23 cellular contexts compared by ENCODE assay signal in the genomic region with DNA sequence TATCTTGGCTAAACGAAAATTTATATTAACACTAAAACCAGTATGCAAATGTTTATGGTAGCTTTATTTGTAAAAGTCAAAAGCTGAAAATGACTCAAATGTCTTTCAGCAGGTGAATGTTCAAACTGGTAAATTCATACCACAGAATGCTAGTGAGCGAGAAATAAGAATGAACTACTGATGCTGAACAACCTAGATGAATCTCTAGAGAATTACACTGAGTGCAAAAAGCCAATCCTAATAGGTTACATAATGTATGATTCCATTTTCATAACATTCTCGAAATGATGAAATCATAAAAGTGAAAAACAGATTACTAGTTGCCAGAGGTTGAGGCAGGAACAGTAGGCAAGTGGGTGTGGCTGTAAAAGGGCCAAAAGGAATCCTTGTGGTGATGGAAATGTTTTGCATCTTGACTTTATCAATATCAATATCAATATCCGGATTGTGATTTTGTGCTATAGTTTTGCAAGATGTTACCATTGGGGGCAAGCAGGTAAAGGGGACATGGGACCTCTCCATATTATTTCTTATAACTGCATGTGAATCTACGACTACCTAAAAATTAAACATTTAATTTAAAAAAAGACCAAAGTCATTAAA. TPM values are rescaled to one million over a fixed set of nuclear protein-coding genes. Genes with fewer than 3 reads are reported as not detected.
A peak's percentile ranks its signal among the peaks of the same experiment; 100 is the strongest.
DNase-seq lines count a peak whose midpoint lies in the region; ATAC-seq and TF ChIP-seq lines count a peak whose summit lies in the region.
"Had no signal": no experiment of that assay in that cellular context is flagged by ENCODE, and none has a peak within 500 bp of the region (broad histone marks: within the 10 kb centered on the region; RNA-seq: fewer than 3 reads in every experiment).

No MANE protein-coding gene starts in this region.

- peak; percentile 30 for ATAC-seq in GM18907 (IDR thresholded peaks at IDR 0.05; ENCODE audit: unreplicated experiment)
- ATAC-seq in HG03175 (IDR thresholded peaks at IDR 0.05; ENCODE audit: unreplicated experiment), result peak; percentile 37
- no peak for ATAC-seq in HG02884 (IDR thresholded peaks at IDR 0.05; ENCODE audit: unreplicated experiment)
- ATAC-seq: activated CD4-positive, alpha-beta T cell treated with anti-CD3 and anti-CD28 coated beads for 36 hours; activated CD8-positive, alpha-beta memory T cell treated with anti-CD3 and anti-CD28 coated beads, Interleukin-2, amount 10 ng/mL, durations not matched to agents 7 days and 5 days; left colon had no signal

- TF ChIP-seq CTCF in A673 (conservative IDR thresholded peaks at IDR 0.05; ENCODE audit: low read depth, low read length) (no peak), spleen (IDR thresholded peaks at IDR 0.05 in 8 of 11, conservative IDR thresholded peaks at IDR 0.05 in 3 of 11) (no peak), MM.1S (IDR thresholded peaks at IDR 0.05; ENCODE audit: low read length) (no peak)

- H3K9me3 ChIP-seq in A673 (ENCODE audit: low read depth, low read length, poor library complexity, severe bottlenecking) (no peaks in the 10 kb centered on the region), SK-N-MC (ENCODE audit: low read depth, low read length) (no peaks in the 10 kb centered on the region), spleen (no peaks in the 10 kb centered on the region), MM.1S (replicated peaks; ENCODE audit: insufficient read depth, low read length) (no peaks in the 10 kb centered on the region)
- H3K9me3 ChIP-seq: sigmoid colon had no signal

- H3K27ac ChIP-seq in A673 (ENCODE audit: low read depth, low read length, poor library complexity, severe bottlenecking) (peak overlapping the region; percentile 73), SK-N-MC (peak overlapping the region; percentile 96), spleen (no peak overlapping the region), MM.1S (ENCODE audit: low read length) (no peak overlapping the region)
- H3K27ac ChIP-seq: parathyroid adenoma, sigmoid colon had no signal

- intact Hi-C loops in A673 (cut with micrococcal nuclease; ENCODE audit: unreplicated experiment) (no loop called here), spleen (cut with DNase I; ENCODE audit: low total_unique reads) (no loop called here)

- H3K4me2 ChIP-seq in MM.1S (ENCODE audit: low read depth, low read length), result no peak overlapping the region

- POLR2A ChIA-PET in A673 (lab: Charles Lee; ENCODE audit: low non-redundant PET), result interaction anchor here (0.6 kb wide), 1 partner anchor 1289 kb away, joined by 4 read pairs; no protein-coding TSS in a partner anchor

- H2AFZ ChIP-seq in MM.1S (ENCODE audit: low read length), result no peak overlapping the region
- H2AFZ ChIP-seq: parathyroid adenoma had no signal

- no peaks in the 10 kb centered on the region for H4K20me1 ChIP-seq in MM.1S (ENCODE audit: insufficient read depth, low read length)

- H3K4me1 ChIP-seq in A673 (ENCODE audit: insufficient read depth, low read length, poor library complexity, severe bottlenecking) (peaks cover 27% of the 10 kb centered on the region), spleen (peaks cover 0 to 50% (median 29%) of the 10 kb centered on the region in 6 donors), MM.1S (ENCODE audit: low read length) (no peaks in the 10 kb centered on the region)
- H3K4me1 ChIP-seq: parathyroid adenoma had no signal

- peaks cover 16% of the 10 kb centered on the region for H3F3A ChIP-seq in MM.1S (ENCODE audit: insufficient read depth, low read length)

- CTCF ChIA-PET in A673 (lab: Charles Lee), result no interaction called here

- no peaks in the 10 kb centered on the region for H3K79me2 ChIP-seq in MM.1S (ENCODE audit: low read length)
- H3K79me2 ChIP-seq: parathyroid adenoma had no signal

- 69 to 86% (median 78%) methylated on average over 5 of the region's 5 CpGs for whole genome bisulfite sequencing in spleen, 5 donors

- H3K4me3 ChIP-seq in A673 (ENCODE audit: low read depth, low read length, poor library complexity, severe bottlenecking), result no peak overlapping the region
- no peak overlapping the region for H3K4me3 ChIP-seq in SK-N-MC
- H3K4me3 ChIP-seq in spleen, result no peak overlapping the region
- H3K4me3 ChIP-seq in MM.1S (ENCODE audit: low read length), result no peak overlapping the region
- H3K4me3 ChIP-seq: sigmoid colon had no signal

- H3K36me3 ChIP-seq in A673 (ENCODE audit: insufficient read depth, low read length, poor library complexity, severe bottlenecking) (no peaks in the 10 kb centered on the region), SK-N-MC (ENCODE audit: insufficient read depth, low read length) (no peaks in the 10 kb centered on the region), spleen (no peaks in the 10 kb centered on the region), MM.1S (replicated peaks; ENCODE audit: insufficient read depth, low read length) (no peaks in the 10 kb centered on the region)
- H3K36me3 ChIP-seq: sigmoid colon had no signal

- H3K27me3 ChIP-seq in A673 (replicated peaks; ENCODE audit: insufficient read depth, low read depth, low read length, poor library complexity), result no peaks in the 10 kb centered on the region
- peaks cover 0 to 45% (median 7%) of the 10 kb centered on the region in 7 donors for H3K27me3 ChIP-seq in spleen (replicated peaks in 1 of 7)
- peaks cover 7% of the 10 kb centered on the region; the same call in 1 of the 2 replicates for H3K27me3 ChIP-seq in MM.1S (replicated peaks; ENCODE audit: insufficient read depth, low read length)

- no peak for TF ChIP-seq POLR2A in spleen (IDR thresholded peaks at IDR 0.05)

- H3K9ac ChIP-seq in SK-N-MC (ENCODE audit: insufficient read length), result no peak overlapping the region
- H3K9ac ChIP-seq in MM.1S (ENCODE audit: low read length), result no peak overlapping the region
- H3K9ac ChIP-seq: parathyroid adenoma had no signal

- no peaks in the 10 kb centered on the region for H3K9me2 ChIP-seq in MM.1S (replicated peaks; ENCODE audit: insufficient read depth, low read length)

- no TSS peak for BruUV-seq in A673 (replicated peaks; lab: Mats Ljungman, UMichigan)

- DNase-seq in A673 (ENCODE audit: low spot score), result no peak
- no peak for DNase-seq in SK-N-MC (ENCODE audit: low read depth, low spot score)
- no peak for DNase-seq in COLO668 (lab: John Stamatoyannopoulos, UW; ENCODE audit: unreplicated experiment)
- no peak for DNase-seq in spleen
- no peak for DNase-seq in MM.1S
- DNase-seq: ACHN; activated CD4-positive, alpha-beta T cell treated with anti-CD3 and anti-CD28 coated beads for 36 hours; activated CD8-positive, alpha-beta memory T cell treated with anti-CD3 and anti-CD28 coated beads, Interleukin-2, amount 10 ng/mL, durations not matched to agents 7 days and 5 days; C1 segment of cervical spinal cord; cortex of kidney; DMS 273 treated with DMSO at 0.1 percent for 48 hours; left colon; mesendoderm; naive B cell; NCI-H1436; NCI-H524; Right ventricle myocardium superior; sigmoid colon; stimulated activated naive CD4-positive, alpha-beta T cell had no signal

RNA-seq across cellular contexts. Expression of gene ZNF311, which starts 26.1 kb away (rescaled TPM):
- 0.84 and 0.92 TPM in 2 replicates for total RNA-seq in A673 (2021)
- total RNA-seq in spleen, result 1 to 10 TPM in 4 of 7 donors, under 1 TPM in 3; 0.51 to 2.4 (median 1.1) TPM
- under 1 TPM; 0.36 to 0.86 (median 0.63) TPM for polyA plus RNA-seq in spleen

RNA-seq across cellular contexts. Expression of gene TRIM27, which starts 55.3 kb away (rescaled TPM):
- 70.5 and 81.1 TPM in 2 replicates for total RNA-seq in A673 (2021)
- total RNA-seq in spleen, result 10 to 100 TPM; 61.8 to 92.0 (median 67.8) TPM
- polyA plus RNA-seq in spleen, result 10 to 100 TPM; 45.2 to 61.7 (median 57.2) TPM

Comparison
In these comparisons a context has a peak if more than half of its experiments do, and no peak if none do; other contexts are left out.
1. H3K27ac ChIP-seq: peak in A673 (single experiment) and SK-N-MC (single experiment); none in spleen (0 of 8) and MM.1S (single experiment).